ENCODE assay signal across 12 cellular contexts in genomic region chr11:36352919-36353318, GRCh38. TPM values are rescaled to one million over a fixed set of nuclear protein-coding genes. Genes with fewer than 3 reads are reported as not detected.
DNase-seq lines count a peak whose midpoint lies in the region; ATAC-seq and TF ChIP-seq lines count a peak whose summit lies in the region.
"Had no signal": no experiment of that assay in that cellular context is flagged by ENCODE, and none has a peak within 500 bp of the region (broad histone marks: within the 10 kb centered on the region; RNA-seq: fewer than 3 reads in every experiment).

No MANE protein-coding gene starts in this region.

- H3K36me3 Mint-ChIP-seq in activated T-cell treated with anti-CD3 and anti-CD28 coated beads, Interleukin-2, amount 50 U/mL, for 4 hours (ENCODE audit: insufficient read depth), result no peaks in the 10 kb centered on the region
- no peaks in the 10 kb centered on the region for H3K36me3 Mint-ChIP-seq in naive thymus-derived CD4-positive, alpha-beta T cell

- POLR2A ChIA-PET in naive thymus-derived CD4-positive, alpha-beta T cell (lab: Charles Lee), result interaction anchor here (0.7 kb wide), 1 partner anchor 98 kb away, joined by 3 read pairs; no protein-coding TSS in a partner anchor

- CTCF ChIA-PET in naive thymus-derived CD4-positive, alpha-beta T cell (lab: Charles Lee), result no interaction called here

- peak overlapping the region in 3 of 9 donors; percentile 0 to 40 (median 16) for H3K27ac Mint-ChIP-seq in naive thymus-derived CD4-positive, alpha-beta T cell
- H3K27ac Mint-ChIP-seq: B cell had no signal

- H3K27ac ChIP-seq in naive thymus-derived CD4-positive, alpha-beta T cell (ENCODE audit: low read depth, low read length), result no peak overlapping the region
- H3K27ac ChIP-seq in adrenal gland, result no peak overlapping the region

- peaks cover 57% of the 10 kb centered on the region for H3K4me1 Mint-ChIP-seq in activated T-cell treated with anti-CD3 and anti-CD28 coated beads, Interleukin-2, amount 50 U/mL, for 4 hours (ENCODE audit: low read depth)
- H3K4me1 Mint-ChIP-seq in naive thymus-derived CD4-positive, alpha-beta T cell, result peaks cover 0 to 54% (median 4%) of the 10 kb centered on the region in 7 donors

- no peak for TF ChIP-seq POLR2A in GM18505 (IDR thresholded peaks at IDR 0.05; ENCODE audit: borderline replicate concordance, extremely low read depth, insufficient read depth, insufficient read length)
- TF ChIP-seq POLR2A in adrenal gland (IDR thresholded peaks at IDR 0.05), result no peak

- WGBS in adrenal gland, 4 donors, result 66 to 83% (median 72%) methylated on average over 3 of the region's 3 CpGs

- H3K27me3 Mint-ChIP-seq in activated T-cell treated with anti-CD3 and anti-CD28 coated beads, Interleukin-2, amount 50 U/mL, for 4 hours (ENCODE audit: low read depth), result peaks cover 5% of the 10 kb centered on the region
- H3K27me3 Mint-ChIP-seq in naive thymus-derived CD4-positive, alpha-beta T cell, result peaks cover 5 to 25% (median 19%) of the 10 kb centered on the region in 5 donors
- H3K27me3 Mint-ChIP-seq: B cell had no signal

- no peaks in the 10 kb centered on the region for H3K9me3 Mint-ChIP-seq in activated T-cell treated with anti-CD3 and anti-CD28 coated beads, Interleukin-2, amount 50 U/mL, for 4 hours
- H3K9me3 Mint-ChIP-seq in naive thymus-derived CD4-positive, alpha-beta T cell, result no peaks in the 10 kb centered on the region

- no peak for TF ChIP-seq CTCF in adrenal gland (IDR thresholded peaks at IDR 0.05)

- no peaks in the 10 kb centered on the region for H3K36me3 ChIP-seq in naive thymus-derived CD4-positive, alpha-beta T cell (ENCODE audit: control insufficient read depth in 2 of 3, insufficient read depth in 3 of 3, low read length in 3 of 3)
- no peaks in the 10 kb centered on the region for H3K36me3 ChIP-seq in adrenal gland (replicated peaks in 1 of 2)
- H3K36me3 ChIP-seq: HAP-1 had no signal

- H3K4me3 Mint-ChIP-seq in activated T-cell treated with anti-CD3 and anti-CD28 coated beads, Interleukin-2, amount 50 U/mL, for 4 hours, result no peak overlapping the region
- H3K4me3 Mint-ChIP-seq in naive thymus-derived CD4-positive, alpha-beta T cell, result peak overlapping the region in 1 of 10 donors; percentile 5
- H3K4me3 Mint-ChIP-seq: B cell had no signal

- H3K4me3 ChIP-seq in naive thymus-derived CD4-positive, alpha-beta T cell (ENCODE audit: low read length), result no peak overlapping the region
- no peak overlapping the region for H3K4me3 ChIP-seq in adrenal gland
- H3K4me3 ChIP-seq: HAP-1 had no signal

- intact Hi-C loops in naive thymus-derived CD4-positive, alpha-beta T cell (cut with micrococcal nuclease), result loop anchor here (1.0 to 5.0 kb wide), 7 partner anchors 8 to 204 kb away; no protein-coding TSS in a partner anchor
- intact Hi-C loops in adrenal gland (cut with DNase I), result no loop called here

- DNase-seq in CD1c-positive myeloid dendritic cell (ENCODE audit: extremely low spot score), result peak; percentile 48
- DNase-seq in T follicular helper cell (ENCODE audit: low read depth), result peak; percentile 51
- DNase-seq in activated T-cell treated with anti-CD3 and anti-CD28 coated beads, Interleukin-2, amount 50 U/mL, for 4 hours, result peak; percentile 36
- peak in 8 of 9 donors; percentile 27 to 74 (median 58) for DNase-seq in naive thymus-derived CD4-positive, alpha-beta T cell
- no peak for DNase-seq in adrenal gland
- no peak for DNase-seq in DMS 273 treated with DMSO at 0.1 percent for 48 hours (lab: John Stamatoyannopoulos, UW)
- DNase-seq: MM.1S had no signal

- peak; percentile 80 to 85 for ATAC-seq in activated T-cell treated with anti-CD3 and anti-CD28 coated beads, Interleukin-2, amount 50 U/mL, for 4 hours
- peak; percentile 91 for ATAC-seq in naive thymus-derived CD4-positive, alpha-beta T cell
- ATAC-seq in GM18505 (IDR thresholded peaks at IDR 0.05; ENCODE audit: unreplicated experiment), result no peak
- no peak for ATAC-seq in GM18861 (IDR thresholded peaks at IDR 0.05; ENCODE audit: unreplicated experiment)
- ATAC-seq: SK-N-SH treated with all-trans-retinoic acid at 6 μM for 48 hours had no signal

- no peaks in the 10 kb centered on the region for H3K27me3 ChIP-seq in naive thymus-derived CD4-positive, alpha-beta T cell (ENCODE audit: control insufficient read depth in 2 of 2, insufficient read depth in 2 of 2, low read length in 2 of 2)
- no peaks in the 10 kb centered on the region for H3K27me3 ChIP-seq in adrenal gland

- H3K9me3 ChIP-seq in naive thymus-derived CD4-positive, alpha-beta T cell (ENCODE audit: control insufficient read depth in 2 of 3, low read length in 3 of 3), result no peaks in the 10 kb centered on the region
- no peaks in the 10 kb centered on the region for H3K9me3 ChIP-seq in adrenal gland (replicated peaks in 1 of 3)
- H3K9me3 ChIP-seq: HAP-1 had no signal

- H3K4me1 ChIP-seq in naive thymus-derived CD4-positive, alpha-beta T cell (ENCODE audit: control insufficient read depth in 2 of 2, insufficient read depth in 2 of 2, low read length in 2 of 2), result peaks cover 0 to 35% of the 10 kb centered on the region in 2 donors
- H3K4me1 ChIP-seq in adrenal gland (replicated peaks in 1 of 2), result no peaks in the 10 kb centered on the region

RNA-seq across cellular contexts. Expression of gene PRR5L, which starts 56.8 kb away (rescaled TPM):
- total RNA-seq in activated T-cell treated with anti-CD3 and anti-CD28 coated beads, Interleukin-2, amount 50 U/mL, for 4 hours, result 1 to 10 TPM; 5.1 to 10.0 (median 8.5) TPM
- total RNA-seq in naive thymus-derived CD4-positive, alpha-beta T cell, result 10 to 100 TPM in 2 of 5 experiments, 1 to 10 TPM in 3; 2.0 to 47.6 (median 4.8) TPM
- under 1 TPM; 0.10 to 0.19 TPM for polyA plus RNA-seq in naive thymus-derived CD4-positive, alpha-beta T cell
- 10 to 100 TPM in 1 of 8 donors, 1 to 10 TPM in 7; 5.2 to 10.2 (median 7.9) TPM for total RNA-seq in adrenal gland
- 1 to 10 TPM; 1.7 to 6.8 (median 2.2) TPM for polyA plus RNA-seq in adrenal gland

Comparison
In these comparisons a context has a peak if more than half of its experiments do, and no peak if none do; other contexts are left out.
1. DNase-seq: peak in CD1c-positive myeloid dendritic cell (single experiment), T follicular helper cell (single experiment), activated T-cell treated with anti-CD3 and anti-CD28 coated beads, Interleukin-2, amount 50 U/mL, for 4 hours (single experiment) and naive thymus-derived CD4-positive, alpha-beta T cell (8 of 9); none in adrenal gland (0 of 7) and DMS 273 treated with DMSO at 0.1 percent for 48 hours (single experiment).
2. ATAC-seq: peak in activated T-cell treated with anti-CD3 and anti-CD28 coated beads, Interleukin-2, amount 50 U/mL, for 4 hours (2 of 2) and naive thymus-derived CD4-positive, alpha-beta T cell (single experiment); none in GM18505 (single experiment) and GM18861 (single experiment).
3. intact Hi-C loops: an anchor here in naive thymus-derived CD4-positive, alpha-beta T cell (1.0 to 5.0 kb wide); none called in adrenal gland.